In genomic region chr2:241228081-241228859, GRCh38 we compare ENCODE assay signal across 1 cellular context.
TF ChIP-seq lines count a peak whose summit lies in the region.

No MANE protein-coding gene starts in this region.

TF ChIP-seq in WTC11, 78 proteins besides CTCF, POLR2A, EP300 and RAD21 (continued from another document):
- no peak for TF ChIP-seq ZNF671 (CRISPR knock-in tag; IDR thresholded peaks at IDR 0.05)
- no peak for TF ChIP-seq ZNF317 (CRISPR knock-in tag; IDR thresholded peaks at IDR 0.05; ENCODE audit: borderline replicate concordance, low read depth)
- no peak for TF ChIP-seq ZNF219 (CRISPR knock-in tag; IDR thresholded peaks at IDR 0.05; ENCODE audit: borderline replicate concordance)
- no peak for TF ChIP-seq USF1 (CRISPR knock-in tag; IDR thresholded peaks at IDR 0.05)
- TF ChIP-seq MLX (CRISPR knock-in tag; IDR thresholded peaks at IDR 0.05) = no peak
- TF ChIP-seq OVOL2 (CRISPR knock-in tag; IDR thresholded peaks at IDR 0.05; ENCODE audit: borderline replicate concordance) = no peak
- no peak for TF ChIP-seq CBFB (CRISPR knock-in tag; IDR thresholded peaks at IDR 0.05; ENCODE audit: low read depth)
- TF ChIP-seq JAZF1 (CRISPR knock-in tag; IDR thresholded peaks at IDR 0.05) = no peak
- TF ChIP-seq ATF6 (CRISPR knock-in tag; IDR thresholded peaks at IDR 0.05) = no peak
- no peak for TF ChIP-seq TP53 (CRISPR knock-in tag; IDR thresholded peaks at IDR 0.05)
- TF ChIP-seq ZNF263 (CRISPR knock-in tag; IDR thresholded peaks at IDR 0.05; ENCODE audit: low read depth) = no peak
- TF ChIP-seq ATF1 (CRISPR knock-in tag; IDR thresholded peaks at IDR 0.05) = no peak
- TF ChIP-seq ZNF416 (CRISPR knock-in tag; IDR thresholded peaks at IDR 0.05) = no peak
